In the genomic region with DNA sequence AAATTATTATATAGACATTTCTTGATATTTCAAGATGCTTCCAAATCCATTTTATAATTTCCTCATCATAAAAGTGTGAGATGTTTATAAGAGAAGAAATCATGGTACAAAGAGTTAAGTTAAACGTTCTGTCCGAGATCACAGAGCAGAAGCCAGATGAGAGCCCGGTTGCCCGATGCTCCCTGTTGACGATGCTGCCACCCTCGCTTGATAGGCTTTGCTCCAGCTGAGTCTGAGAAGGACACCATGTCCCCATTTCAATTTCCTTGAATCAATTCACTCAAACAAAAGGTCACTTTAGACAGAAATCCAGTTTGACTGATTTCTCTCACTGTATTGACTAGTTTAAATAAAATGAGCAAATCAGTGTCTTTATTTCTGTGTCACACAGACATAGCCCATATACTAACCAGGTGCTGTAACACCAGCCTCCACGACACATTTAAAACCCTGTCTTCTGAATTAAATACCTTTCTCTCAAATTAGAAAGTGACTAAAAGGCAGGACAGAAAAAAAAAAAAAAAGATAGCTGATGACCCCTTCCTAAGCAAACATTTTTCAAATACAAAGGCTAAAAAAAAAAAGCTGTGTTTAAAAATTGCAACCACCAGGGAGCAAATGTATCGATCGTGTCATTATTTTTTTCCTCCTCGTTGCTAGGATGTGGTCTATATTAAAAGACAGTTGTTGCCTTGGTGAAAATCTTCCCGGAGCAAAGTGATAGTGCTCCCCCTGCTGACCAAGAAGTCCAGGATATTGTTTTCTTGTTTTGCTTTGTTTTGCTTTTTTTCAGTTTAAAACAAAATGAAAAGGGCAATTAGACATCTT, we compare ENCODE assay signal across 1 cellular context.
TF ChIP-seq lines count a peak whose summit lies in the region.

No MANE protein-coding gene starts in this region.

TF ChIP-seq in HCT116, 20 proteins besides CTCF, POLR2A, EP300 and RAD21 (continued from another document):
- TF ChIP-seq ZNF274 (IDR thresholded peaks at IDR 0.05; ENCODE audit: low read depth, low read length): no peak
- TF ChIP-seq ELF1 (IDR thresholded peaks at IDR 0.05; ENCODE audit: borderline replicate concordance, low read depth): no peak
- no peak for TF ChIP-seq YY1 (IDR thresholded peaks at IDR 0.05; ENCODE audit: extremely low read depth, insufficient replicate concordance, low read depth, low read length)
- TF ChIP-seq TCF7L2 (IDR thresholded peaks at IDR 0.05; ENCODE audit: borderline replicate concordance, extremely low read depth, insufficient read depth, insufficient read length): no peak
- no peak; the same call in 1 of the 2 replicates for TF ChIP-seq CBX3 (IDR thresholded peaks at IDR 0.05; ENCODE audit: low read depth)
- no peak for TF ChIP-seq FOSL1 (IDR thresholded peaks at IDR 0.05; ENCODE audit: low read depth)
- TF ChIP-seq ZFX (IDR thresholded peaks at IDR 0.05): no peak
- no peak for TF ChIP-seq POLR2AphosphoS5 (IDR thresholded peaks at IDR 0.05; ENCODE audit: low read depth, low read length)
- TF ChIP-seq, protein P1, sequence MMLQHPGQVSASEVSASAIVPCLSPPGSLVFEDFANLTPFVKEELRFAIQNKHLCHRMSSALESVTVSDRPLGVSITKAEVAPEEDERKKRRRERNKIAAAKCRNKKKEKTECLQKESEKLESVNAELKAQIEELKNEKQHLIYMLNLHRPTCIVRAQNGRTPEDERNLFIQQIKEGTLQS (IDR thresholded peaks at IDR 0.05): no peak
- TF ChIP-seq CEBPB (IDR thresholded peaks at IDR 0.05; ENCODE audit: low read depth): 0 out of 2 replicates have a peak, but pooled peaks have one; percentile 21
- TF ChIP-seq EZH2 (IDR thresholded peaks at IDR 0.05): no peak
- TF ChIP-seq, protein P2, sequence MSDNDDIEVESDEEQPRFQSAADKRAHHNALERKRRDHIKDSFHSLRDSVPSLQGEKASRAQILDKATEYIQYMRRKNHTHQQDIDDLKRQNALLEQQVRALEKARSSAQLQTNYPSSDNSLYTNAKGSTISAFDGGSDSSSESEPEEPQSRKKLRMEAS (IDR thresholded peaks at IDR 0.05): peak; percentile 48
- TF ChIP-seq JUND (IDR thresholded peaks at IDR 0.05): peak; percentile 22; the same call in 1 of the 2 replicates
- TF ChIP-seq SP1 (IDR thresholded peaks at IDR 0.05; ENCODE audit: low read depth): peak; percentile 10
